Comparison of ENCODE assay signal across 15 cellular contexts in the genomic region with DNA sequence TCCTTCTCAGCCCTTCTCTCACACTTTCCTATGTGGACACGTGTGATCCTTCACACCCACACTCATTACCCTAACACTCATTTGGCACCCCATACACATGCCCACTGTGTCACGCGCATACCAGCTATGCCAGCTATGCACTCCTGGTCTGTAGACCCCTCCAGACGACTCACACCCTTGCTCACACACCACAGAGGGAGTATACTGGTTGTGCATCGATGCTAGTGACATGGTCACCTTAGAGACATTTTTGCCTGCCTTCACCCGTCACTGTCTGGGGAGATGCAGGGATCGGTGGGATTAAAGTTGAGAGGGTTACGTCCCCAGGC. TPM values are rescaled to one million over a fixed set of nuclear protein-coding genes. Genes with fewer than 3 reads are reported as not detected.
DNase-seq lines count a peak whose midpoint lies in the region; ATAC-seq, FAIRE-seq and TF ChIP-seq lines count a peak whose summit lies in the region.
"Had no signal": no experiment of that assay in that cellular context is flagged by ENCODE, and none has a peak within 500 bp of the region (broad histone marks: within the 10 kb centered on the region; RNA-seq: fewer than 3 reads in every experiment).

No MANE protein-coding gene starts in this region.

- no peak for TF ChIP-seq POLR2A in H1 (IDR thresholded peaks at IDR 0.05; ENCODE audit: control extremely low read depth in 1 of 2, low read depth in 2 of 2, low read length in 2 of 2)

- H2AFZ ChIP-seq in GM23338 (peak overlapping the region; percentile 98), H1 (ENCODE audit: low read length) (peak overlapping the region; percentile 82)

- H3K4me1 ChIP-seq in GM23338 (ENCODE audit: insufficient read depth) = peaks cover 6% of the 10 kb centered on the region; the same call in 1 of the 2 replicates
- peaks cover 8 to 21% (median 16%) of the 10 kb centered on the region in 4 experiments for H3K4me1 ChIP-seq in H1 (replicated peaks in 1 of 4; ENCODE audit: control insufficient read depth in 3 of 4, insufficient read depth in 4 of 4, low read length in 3 of 4)

- peak overlapping the region; percentile 82 for H4K91ac ChIP-seq in H1 (replicated peaks; ENCODE audit: insufficient read length, low read length)

- H2BK15ac ChIP-seq in H1 (ENCODE audit: low read length) = peak overlapping the region; percentile 95

- H2BK20ac ChIP-seq in H1 (ENCODE audit: low read length) = peak overlapping the region; percentile 98

- 0 out of 2 replicates have a peak, but pooled peaks cover 5% of the 10 kb centered on the region for H3F3A ChIP-seq in GM23338 (replicated peaks; ENCODE audit: low read depth)

- H3K18ac ChIP-seq in H1 (ENCODE audit: extremely low read depth, low read length) = peak overlapping the region; percentile 88

- H3K36me3 ChIP-seq in GM23338 (ENCODE audit: insufficient read depth) = no peaks in the 10 kb centered on the region
- no peaks in the 10 kb centered on the region for H3K36me3 ChIP-seq in H1 (ENCODE audit: control insufficient read depth in 2 of 4, insufficient read depth in 4 of 4, low read length in 3 of 4)

- H4K8ac ChIP-seq in H1 (ENCODE audit: extremely low read depth, insufficient read depth, low read length) = no peak overlapping the region

- H3K9me3 Mint-ChIP-seq in GM23338 (0 out of 3 replicates have a peak, but pooled peaks cover 2% of the 10 kb centered on the region), nephron progenitor cell (no peaks in the 10 kb centered on the region)
- H3K9me3 Mint-ChIP-seq: activated CD4-positive, alpha-beta T cell treated with anti-CD3 and anti-CD28 coated beads, Interleukin-2, amount 10 ng/mL, durations not matched to agents 7 days and 5 days; effector memory CD8-positive, alpha-beta T cell; naive B cell had no signal

- 83% methylated on average over 8 of the region's 8 CpGs; no CpG with 5 or more reads in 1 of the 2 experiments for WGBS in H1 (ENCODE audit: extremely low coverage in 1 of 2, insufficient coverage in 1 of 2, insufficient read length in 1 of 2, insufficient replicate concordance in 2 of 2, low coverage in 1 of 2, low lambda C conversion rate in 2 of 2, missing lambda C conversion rate in 1 of 2), 2 experiments

- no peak overlapping the region for H3K4me3 ChIP-seq in AG04450 (ENCODE audit: low read depth, low read length)
- H3K4me3 ChIP-seq in GM23338 = peak overlapping the region; percentile 56
- H3K4me3 ChIP-seq in H1 (ENCODE audit: extremely low read depth in 1 of 4, insufficient read depth in 2 of 4, low read depth in 3 of 4, low read length in 4 of 4) = peak overlapping the region in 2 of 4 experiments; percentile 18 to 52; a peak in 2 of 8 replicates

- H3K9ac ChIP-seq in H1 (replicated peaks in 1 of 4; ENCODE audit: extremely low read depth in 1 of 4, low read depth in 3 of 4, low read length in 3 of 4) = no peak overlapping the region

- 0 out of 2 replicates have a peak overlapping the region, but pooled peaks have one; percentile 46 for H2AK5ac ChIP-seq in H1 (ENCODE audit: low read depth, low read length)

- DNase-seq in AG04450 (ENCODE audit: low read depth, low spot score) = no peak
- DNase-seq in GM23338 (ENCODE audit: low spot score) = no peak
- DNase-seq in H1 (ENCODE audit: low read depth in 1 of 2, low spot score in 2 of 2) = peak in 1 of 2 experiments; percentile 47
- DNase-seq in nephron progenitor cell = no peak
- DNase-seq in G401 (ENCODE audit: low spot score) = no peak
- no peak for DNase-seq in NCI-H2107 (lab: John Stamatoyannopoulos, UW)
- DNase-seq: activated CD4-positive, alpha-beta T cell treated with anti-CD3 and anti-CD28 coated beads, Interleukin-2, amount 10 ng/mL, durations not matched to agents 7 days and 5 days; amniotic stem cell; effector memory CD8-positive, alpha-beta T cell; naive B cell; NCI-H187; OCI-M1 had no signal

- peaks cover 2% of the 10 kb centered on the region; the same call in 1 of the 2 replicates for H3K23me2 ChIP-seq in H1 (ENCODE audit: low read depth, low read length)

- peak overlapping the region; percentile 99 for H2BK12ac ChIP-seq in H1 (ENCODE audit: low read depth, low read length)

- ATAC-seq in GM23338 (no peak), GM21529 (IDR thresholded peaks at IDR 0.05; ENCODE audit: unreplicated experiment) (no peak)
- ATAC-seq: HCT116 had no signal

- no peaks in the 10 kb centered on the region for H4K20me1 ChIP-seq in GM23338 (replicated peaks; ENCODE audit: insufficient read depth)
- H4K20me1 ChIP-seq in H1 (replicated peaks in 1 of 2; ENCODE audit: control insufficient read depth in 1 of 2, insufficient read depth in 2 of 2, low read length in 2 of 2) = no peaks in the 10 kb centered on the region

- peak overlapping the region; percentile 69 for H3K4me3 Mint-ChIP-seq in GM23338
- H3K4me3 Mint-ChIP-seq in nephron progenitor cell = peak overlapping the region; percentile 56
- H3K4me3 Mint-ChIP-seq: activated CD4-positive, alpha-beta T cell treated with anti-CD3 and anti-CD28 coated beads, Interleukin-2, amount 10 ng/mL, durations not matched to agents 7 days and 5 days; effector memory CD8-positive, alpha-beta T cell had no signal

- peak overlapping the region; percentile 75 for H2BK120ac ChIP-seq in H1 (replicated peaks; ENCODE audit: low read depth, low read length)

- H2BK5ac ChIP-seq in H1 (ENCODE audit: low read depth, low read length) = peak overlapping the region; percentile 76; the same call in 1 of the 2 replicates

- peak overlapping the region; percentile 77 for H3K4me2 ChIP-seq in GM23338
- peak overlapping the region; percentile 60 to 73 for H3K4me2 ChIP-seq in H1 (ENCODE audit: insufficient read depth in 1 of 2, low read depth in 2 of 2, low read length in 2 of 2)

- no peak overlapping the region for H4K5ac ChIP-seq in H1 (ENCODE audit: insufficient read length, low read depth, low read length)

- no peak for TF ChIP-seq EP300 in H1 (IDR thresholded peaks at IDR 0.05; ENCODE audit: borderline replicate concordance in 1 of 2, low read depth in 2 of 2, low read length in 2 of 2)

- no peak overlapping the region for H3K56ac ChIP-seq in H1 (replicated peaks; ENCODE audit: insufficient read length, low read depth, low read length)

- in situ Hi-C loops in G401 (cut with HindIII; ENCODE audit: low sequenced_read_pairs) = no loop called here

- H3K27ac ChIP-seq in AG04450 (ENCODE audit: low read depth, low read length) (peak overlapping the region; percentile 31), GM23338 (ENCODE audit: low read depth) (no peak overlapping the region), H1 (ENCODE audit: low read depth, low read length) (no peak overlapping the region)

- H3K36me3 Mint-ChIP-seq in GM23338 (ENCODE audit: low read depth) (no peaks in the 10 kb centered on the region; the same call in 2 of the 3 replicates), nephron progenitor cell (ENCODE audit: low read depth) (no peaks in the 10 kb centered on the region)

- CTCF ChIA-PET in AG04450 (lab: Charles Lee) (interaction anchor here (0.6 to 12.0 kb wide), 4 partner anchors 15 to 319 kb away, joined by 5 to 515 read pairs (median 6); no protein-coding TSS in a partner anchor), H1 (lab: Charles Lee; ENCODE audit: partially characterized antibody) (interaction anchor here (0.7 to 14.2 kb wide), 7 partner anchors 8 to 350 kb away, joined by 3 to 547 read pairs (median 9); partner anchors contain the start of genes LRIG2 and PPM1J)

- no peak overlapping the region for H3K14ac ChIP-seq in H1 (ENCODE audit: insufficient read length)

- TF ChIP-seq CTCF in AG04450 (IDR thresholded peaks at IDR 0.05; ENCODE audit: low read depth, low read length) = no peak
- TF ChIP-seq CTCF in GM23338 (conservative IDR thresholded peaks at IDR 0.05; ENCODE audit: low read depth in 2 of 2) = no peak
- TF ChIP-seq CTCF in H1 (IDR thresholded peaks at IDR 0.05; ENCODE audit: control extremely low read depth in 1 of 3, insufficient read depth in 1 of 3, low read depth in 1 of 3, low read length in 3 of 3) = no peak
- no peak for TF ChIP-seq CTCF in nephron progenitor cell (IDR thresholded peaks at IDR 0.05)

- no peak overlapping the region for H3K23ac ChIP-seq in H1 (ENCODE audit: insufficient read length)

- no peaks in the 10 kb centered on the region for H3K79me1 ChIP-seq in H1 (ENCODE audit: low read depth, low read length)

- H3K4ac ChIP-seq in H1 (replicated peaks; ENCODE audit: insufficient read length, low read depth, low read length) = peak overlapping the region; percentile 61

- POLR2A ChIA-PET in AG04450 (lab: Yijun Ruan, JAX) (interaction anchor here (0.8 kb wide), 1 partner anchor 21 kb away, joined by 3 read pairs; no protein-coding TSS in a partner anchor), H1 (lab: Charles Lee; ENCODE audit: partially characterized antibody) (interaction anchor here (0.7 to 3.4 kb wide), 8 partner anchors 9 to 350 kb away, joined by 3 to 20 read pairs (median 5); partner anchors contain the start of genes LRIG2 and PPM1J)

- H3K9me3 ChIP-seq in AG04450 (ENCODE audit: control insufficient read depth, insufficient read depth, low read length) (no peaks in the 10 kb centered on the region), H1 (ENCODE audit: insufficient read depth in 2 of 2, low read depth in 1 of 2, low read length in 1 of 2) (peaks cover 0 to 2% of the 10 kb centered on the region in 2 experiments; a peak in 1 of 4 replicates)

- FAIRE-seq in H1 (lab: Jason Lieb, UNC) = no peak
- FAIRE-seq: D721Med had no signal

- H3K9me2 ChIP-seq in GM23338 (ENCODE audit: insufficient read depth) = no peaks in the 10 kb centered on the region

- H3K27me3 Mint-ChIP-seq in GM23338 (ENCODE audit: insufficient read depth, low read depth, poor library complexity) (peaks cover 26% of the 10 kb centered on the region), nephron progenitor cell (ENCODE audit: low read depth, poor library complexity) (peaks cover 33% of the 10 kb centered on the region)

- H3K27me3 ChIP-seq in AG04450 (ENCODE audit: control insufficient read depth, insufficient read depth, low read length) (no peaks in the 10 kb centered on the region), GM23338 (ENCODE audit: insufficient read depth) (peaks cover 47% of the 10 kb centered on the region), H1 (replicated peaks in 1 of 4; ENCODE audit: control insufficient read depth in 3 of 4, extremely low read depth in 1 of 4, insufficient read depth in 3 of 4, low read length in 3 of 4) (peaks cover 0 to 26% (median 16%) of the 10 kb centered on the region in 4 experiments; a peak in 5 of 7 replicates)

- no peak for TF ChIP-seq RAD21 in H1 (IDR thresholded peaks at IDR 0.05 in 1 of 2, conservative IDR thresholded peaks at IDR 0.05 in 1 of 2; ENCODE audit: low read depth in 2 of 2, low read length in 2 of 2)

- H3K27ac Mint-ChIP-seq in GM23338 (no peak overlapping the region), nephron progenitor cell (peak overlapping the region; percentile 23)
- H3K27ac Mint-ChIP-seq: activated CD4-positive, alpha-beta T cell treated with anti-CD3 and anti-CD28 coated beads, Interleukin-2, amount 10 ng/mL, durations not matched to agents 7 days and 5 days; effector memory CD8-positive, alpha-beta T cell; naive B cell had no signal

- H3K4me1 Mint-ChIP-seq in GM23338 (peaks cover 19% of the 10 kb centered on the region), nephron progenitor cell (peaks cover 45% of the 10 kb centered on the region)

- no peaks in the 10 kb centered on the region for H3K79me2 ChIP-seq in GM23338 (replicated peaks; ENCODE audit: insufficient read depth)
- H3K79me2 ChIP-seq in H1 (ENCODE audit: control insufficient read depth in 1 of 2, insufficient read depth in 2 of 2, low read length in 2 of 2) = no peaks in the 10 kb centered on the region

RNA-seq across cellular contexts. Expression of gene PPM1J, which starts 8.3 kb away (rescaled TPM):
- polyA plus RNA-seq in AG04450 (2011; rRNA removed) = 1.3 and 2.1 TPM in 2 replicates
- 1.2 and 1.4 TPM in 2 replicates for polyA minus RNA-seq in AG04450 (2011; rRNA and poly(A)+ RNA removed)
- 12.7 and 22.4 TPM in 2 replicates for total RNA-seq in GM23338 (2014; rRNA removed; shearing (Covaris generic))
- polyA plus RNA-seq in GM23338 (2016; fragmentation: Nextera tagmentation; extraction: Ambion mirVana) = 17.9 and 19.0 TPM in 2 replicates
- 17.5 and 19.4 TPM in 2 replicates for total RNA-seq in H1 (2021; fragmentation: NEBNext Ultra II Directional; extraction: Animal tissue kit (Norgen Biotek cat#: 25700))
- 31.6 and 45.4 TPM in 2 replicates for polyA plus RNA-seq in H1 (2011; rRNA removed)
- 43.8 TPM for polyA plus RNA-seq in H1 (2011; cell fraction: cytosol; rRNA removed)
- 101 TPM for polyA plus RNA-seq in H1 (2011; cell fraction: nucleus; rRNA removed)
- polyA plus RNA-seq in H1 (2012, experiment 1 of 2) = 15.5 to 27.2 TPM (median 24.1 TPM) in 4 replicates
- polyA plus RNA-seq in H1 (2012, experiment 2 of 2) = 18.6 TPM
- polyA plus RNA-seq in H1 (2013, experiment 1 of 2) = 12.4 TPM
- polyA plus RNA-seq in H1 (2013, experiment 2 of 2) = 12.1 TPM
- polyA minus RNA-seq in H1 (2011; rRNA and poly(A)+ RNA removed) = 10.0 and 10.3 TPM in 2 replicates
- 7.5 TPM for polyA minus RNA-seq in H1 (2011; cell fraction: cytosol; rRNA and poly(A)+ RNA removed)
- 10.1 TPM for polyA minus RNA-seq in H1 (2011; cell fraction: nucleus; rRNA and poly(A)+ RNA removed)
- total RNA-seq in G401 (2014; rRNA removed; shearing (Covaris generic)) = 10.1 and 13.2 TPM in 2 replicates
- total RNA-seq: activated CD4-positive, alpha-beta T cell treated with anti-CD3 and anti-CD28 coated beads, Interleukin-2, amount 10 ng/mL, durations not matched to agents 7 days and 5 days had no signal

RNA-seq across cellular contexts. Expression of gene RHOC, which starts 16.5 kb away (rescaled TPM):
- polyA plus RNA-seq in AG04450 (2011; rRNA removed) (574 and 734 TPM in 2 replicates), GM23338 (2016; fragmentation: Nextera tagmentation; extraction: Ambion mirVana) (73.5 and 76.7 TPM in 2 replicates), H1 (2011; rRNA removed) (97.5 and 114 TPM in 2 replicates)
- polyA minus RNA-seq in AG04450 (2011; rRNA and poly(A)+ RNA removed) = 394 and 521 TPM in 2 replicates
- total RNA-seq in GM23338 (2014; rRNA removed; shearing (Covaris generic)) = 51.3 and 65.4 TPM in 2 replicates
- total RNA-seq in H1 (2021; fragmentation: NEBNext Ultra II Directional; extraction: Animal tissue kit (Norgen Biotek cat#: 25700)) = 53.6 and 57.6 TPM in 2 replicates
- 144 TPM for polyA plus RNA-seq in H1 (2011; cell fraction: cytosol; rRNA removed)
- polyA plus RNA-seq in H1 (2011; cell fraction: nucleus; rRNA removed) = 140 TPM
- 72.9 to 87.5 TPM (median 81.0 TPM) in 4 replicates for polyA plus RNA-seq in H1 (2012, experiment 1 of 2)
- 73.2 TPM for polyA plus RNA-seq in H1 (2012, experiment 2 of 2)
- polyA plus RNA-seq in H1 (2013, experiment 1 of 2) = 52.9 TPM
- polyA plus RNA-seq in H1 (2013, experiment 2 of 2) = 48.6 TPM
- 89.0 and 98.9 TPM in 2 replicates for polyA minus RNA-seq in H1 (2011; rRNA and poly(A)+ RNA removed)
- 30.7 TPM for polyA minus RNA-seq in H1 (2011; cell fraction: cytosol; rRNA and poly(A)+ RNA removed)
- 32.1 TPM for polyA minus RNA-seq in H1 (2011; cell fraction: nucleus; rRNA and poly(A)+ RNA removed)
- 381 and 425 TPM in 2 replicates for total RNA-seq in G401 (2014; rRNA removed; shearing (Covaris generic))

RNA-seq across cellular contexts. Expression of gene MOV10, which starts 49.0 kb away (rescaled TPM):
- polyA plus RNA-seq in AG04450 (2011; rRNA removed) = 58.1 and 59.2 TPM in 2 replicates
- 107 and 127 TPM in 2 replicates for polyA minus RNA-seq in AG04450 (2011; rRNA and poly(A)+ RNA removed)
- 56.8 and 77.6 TPM in 2 replicates for total RNA-seq in GM23338 (2014; rRNA removed; shearing (Covaris generic))
- polyA plus RNA-seq in GM23338 (2016; fragmentation: Nextera tagmentation; extraction: Ambion mirVana) = 52.4 and 53.6 TPM in 2 replicates
- 105 and 109 TPM in 2 replicates for total RNA-seq in H1 (2021; fragmentation: NEBNext Ultra II Directional; extraction: Animal tissue kit (Norgen Biotek cat#: 25700))
- polyA plus RNA-seq in H1 (2011; rRNA removed) = 57.3 and 83.7 TPM in 2 replicates
- polyA plus RNA-seq in H1 (2011; cell fraction: cytosol; rRNA removed) = 57.8 TPM
- polyA plus RNA-seq in H1 (2011; cell fraction: nucleus; rRNA removed) = 261 TPM
- polyA plus RNA-seq in H1 (2012, experiment 1 of 2) = 56.1 to 92.2 TPM (median 86.3 TPM) in 4 replicates
- 76.0 TPM for polyA plus RNA-seq in H1 (2012, experiment 2 of 2)
- 93.2 TPM for polyA plus RNA-seq in H1 (2013, experiment 1 of 2)
- 79.8 TPM for polyA plus RNA-seq in H1 (2013, experiment 2 of 2)
- 44.2 and 65.2 TPM in 2 replicates for polyA minus RNA-seq in H1 (2011; rRNA and poly(A)+ RNA removed)
- 48.4 TPM for polyA minus RNA-seq in H1 (2011; cell fraction: cytosol; rRNA and poly(A)+ RNA removed)
- 79.2 TPM for polyA minus RNA-seq in H1 (2011; cell fraction: nucleus; rRNA and poly(A)+ RNA removed)
- total RNA-seq in G401 (2014; rRNA removed; shearing (Covaris generic)) = 61.1 and 73.7 TPM in 2 replicates
